ENCODE assay signal across 20 cellular contexts in genomic region chr7:40612298-40612697, GRCh38.
A peak's percentile ranks its signal among the peaks of the same experiment; 100 is the strongest.
DNase-seq lines count a peak whose midpoint lies in the region; FAIRE-seq and TF ChIP-seq lines count a peak whose summit lies in the region.
"Had no signal": no experiment of that assay in that cellular context is flagged by ENCODE, and none has a peak within 500 bp of the region (broad histone marks: within the 10 kb centered on the region; RNA-seq: fewer than 3 reads in every experiment).

No MANE protein-coding gene starts in this region.

- CTCF ChIA-PET in SK-N-SH (lab: Yijun Ruan, JAX), result interaction anchor here (0.8 to 1.8 kb wide), 7 partner anchors 8 to 282 kb away, joined by 3 to 6 read pairs (median 3); no protein-coding TSS in a partner anchor

- H3F3A ChIP-seq in SK-N-SH (replicated peaks; ENCODE audit: insufficient read depth), result peaks cover 8% of the 10 kb centered on the region

- H3K79me2 ChIP-seq in mesendoderm (ENCODE audit: control insufficient read depth, insufficient read depth, low read length) (no peaks in the 10 kb centered on the region), SK-N-SH (ENCODE audit: insufficient read depth) (peaks cover 49% of the 10 kb centered on the region; the same call in 1 of the 2 replicates), Karpas-422 (ENCODE audit: low read length) (no peaks in the 10 kb centered on the region)

- H3K56ac ChIP-seq in mesendoderm (ENCODE audit: low read length), result no peak overlapping the region

- no peak overlapping the region for H4K5ac ChIP-seq in mesendoderm (ENCODE audit: low read length)

- DNase-seq in H4 (ENCODE audit: low spot score) (peak; percentile 58), iris pigment epithelial cell (ENCODE audit: low read depth) (peak; percentile 2), mesendoderm (peak; percentile 8), small intestine (peak; percentile 62), SK-N-SH (no peak), Karpas-422 (no peak), HK-2 (ENCODE audit: unreplicated experiment) (no peak)
- DNase-seq: C1 segment of cervical spinal cord; Calu3; CD4-positive, alpha-beta memory T cell; COR-L47; DMS53; DMS79 treated with DMSO at 0.1 percent for 48 hours; GF-D8; GM23248; HFFc6 had no signal

- H3K27ac ChIP-seq in mesendoderm (ENCODE audit: low read depth, low read length) (no peak overlapping the region), small intestine (ENCODE audit: low read depth in 1 of 2, low read length in 1 of 2) (no peak overlapping the region), SK-N-SH (ENCODE audit: low read depth in 2 of 2, low read length in 1 of 2) (no peak overlapping the region), Karpas-422 (ENCODE audit: low read length) (no peak overlapping the region)
- H3K27ac ChIP-seq: GM23248 had no signal

- H3K79me1 ChIP-seq in mesendoderm (ENCODE audit: low read length), result no peaks in the 10 kb centered on the region

- TF ChIP-seq CTCF in SK-N-SH (IDR thresholded peaks at IDR 0.05), result no peak

- no peaks in the 10 kb centered on the region for H3K27me3 ChIP-seq in mesendoderm (ENCODE audit: insufficient read depth, low read length, poor library complexity)
- no peaks in the 10 kb centered on the region for H3K27me3 ChIP-seq in small intestine (ENCODE audit: control insufficient read depth in 2 of 2, insufficient read depth in 2 of 2, low read length in 2 of 2)
- H3K27me3 ChIP-seq in SK-N-SH (ENCODE audit: insufficient read depth), result no peaks in the 10 kb centered on the region
- H3K27me3 ChIP-seq in Karpas-422 (ENCODE audit: low read length), result no peaks in the 10 kb centered on the region

- H3K9me2 ChIP-seq in SK-N-SH (no peaks in the 10 kb centered on the region), Karpas-422 (replicated peaks; ENCODE audit: insufficient read depth, low read length) (no peaks in the 10 kb centered on the region)

- H2AFZ ChIP-seq in SK-N-SH (ENCODE audit: low read depth), result no peak overlapping the region
- H2AFZ ChIP-seq in Karpas-422 (ENCODE audit: low read length), result no peak overlapping the region
- H2AFZ ChIP-seq: GM23248 had no signal

- H3K23ac ChIP-seq in mesendoderm (ENCODE audit: low read length), result no peak overlapping the region

- WGBS in mesendoderm (ENCODE audit: extremely low coverage, insufficient coverage, low lambda C conversion rate), result no CpG with 5 or more reads among the region's 2 CpGs
- 42 to 66% (median 63%) methylated on average over 2 of the region's 2 CpGs for WGBS in small intestine, 3 donors
- WGBS in SK-N-SH (ENCODE audit: low lambda C conversion rate), result 93% methylated on average over 2 of the region's 2 CpGs

- H3K4me2 ChIP-seq in mesendoderm (ENCODE audit: low read length) (no peak overlapping the region), SK-N-SH (no peak overlapping the region), Karpas-422 (ENCODE audit: low read depth, low read length, poor library complexity, severe bottlenecking) (no peak overlapping the region)

- H4K20me1 ChIP-seq in SK-N-SH (ENCODE audit: insufficient read depth), result no peaks in the 10 kb centered on the region
- no peaks in the 10 kb centered on the region for H4K20me1 ChIP-seq in Karpas-422 (ENCODE audit: insufficient read depth, low read depth, low read length)

- POLR2A ChIA-PET in SK-N-SH (lab: Yijun Ruan, JAX), result no interaction called here

- no peak overlapping the region for H4K8ac ChIP-seq in mesendoderm (ENCODE audit: low read depth, low read length)

- H3K4me1 ChIP-seq in mesendoderm (ENCODE audit: control insufficient read depth, low read depth, low read length) (no peaks in the 10 kb centered on the region), small intestine (ENCODE audit: control insufficient read depth in 2 of 2, insufficient read depth in 1 of 2, low read depth in 1 of 2, low read length in 1 of 2) (peaks cover 0 to 2% of the 10 kb centered on the region in 2 donors), SK-N-SH (ENCODE audit: control insufficient read depth in 1 of 2, insufficient read depth in 2 of 2, low read depth in 1 of 2, low read length in 1 of 2) (peaks cover 0 to 10% of the 10 kb centered on the region in 2 experiments; a peak in 2 of 4 replicates), Karpas-422 (ENCODE audit: low read length) (no peaks in the 10 kb centered on the region)
- H3K4me1 ChIP-seq: HAP-1 had no signal

- FAIRE-seq in small intestine (lab: Jason Lieb, UNC), result no peak
- FAIRE-seq: GM12891, GM18507, H1 had no signal

- no peak overlapping the region for H3K4me3 ChIP-seq in mesendoderm (ENCODE audit: low read length)
- H3K4me3 ChIP-seq in small intestine (ENCODE audit: low read depth in 1 of 2, low read length in 2 of 2), result no peak overlapping the region
- no peak overlapping the region for H3K4me3 ChIP-seq in SK-N-SH (ENCODE audit: low read depth in 2 of 2, low read length in 1 of 2)
- no peak overlapping the region for H3K4me3 ChIP-seq in Karpas-422 (ENCODE audit: low read length)
- H3K4me3 ChIP-seq: GM23248, HAP-1 had no signal

- H3K36me3 ChIP-seq in mesendoderm (ENCODE audit: control insufficient read depth, insufficient read depth, low read length) (no peaks in the 10 kb centered on the region), small intestine (ENCODE audit: control insufficient read depth in 2 of 2, insufficient read depth in 2 of 2, low read length in 2 of 2) (no peaks in the 10 kb centered on the region), SK-N-SH (replicated peaks in 1 of 2; ENCODE audit: control insufficient read depth in 1 of 2, insufficient read depth in 2 of 2, low read length in 1 of 2) (peaks cover 0 to 60% of the 10 kb centered on the region in 2 experiments), Karpas-422 (ENCODE audit: insufficient read depth, low read length) (no peaks in the 10 kb centered on the region)
- H3K36me3 ChIP-seq: HAP-1 had no signal

- no peak overlapping the region for H2AK5ac ChIP-seq in mesendoderm (ENCODE audit: low read length)

- peaks cover 2% of the 10 kb centered on the region for H3K9me3 ChIP-seq in small intestine (ENCODE audit: control insufficient read depth, low read depth)
- no peaks in the 10 kb centered on the region for H3K9me3 ChIP-seq in SK-N-SH
- no peaks in the 10 kb centered on the region for H3K9me3 ChIP-seq in Karpas-422 (ENCODE audit: low read length)
- H3K9me3 ChIP-seq: HAP-1 had no signal

- no peak for TF ChIP-seq EP300 in SK-N-SH (IDR thresholded peaks at IDR 0.05; ENCODE audit: borderline replicate concordance in 1 of 2, low read depth in 1 of 2, low read length in 1 of 2)

- no peak overlapping the region for H2BK120ac ChIP-seq in mesendoderm (ENCODE audit: low read depth, low read length)

- H2BK5ac ChIP-seq in mesendoderm (ENCODE audit: low read length), result no peak overlapping the region

- no peak overlapping the region for H3K9ac ChIP-seq in mesendoderm (ENCODE audit: low read length)
- no peak overlapping the region for H3K9ac ChIP-seq in SK-N-SH
- H3K9ac ChIP-seq in Karpas-422 (ENCODE audit: low read length), result no peak overlapping the region
- H3K9ac ChIP-seq: GM23248 had no signal

- H3K18ac ChIP-seq in mesendoderm (ENCODE audit: low read length), result no peak overlapping the region

- no peak overlapping the region for H3K4ac ChIP-seq in mesendoderm (ENCODE audit: low read depth, low read length)

- no peak for TF ChIP-seq RAD21 in SK-N-SH (IDR thresholded peaks at IDR 0.05; ENCODE audit: low read length)

- no peak overlapping the region for H2BK15ac ChIP-seq in mesendoderm (replicated peaks; ENCODE audit: low read depth)

TF ChIP-seq in SK-N-SH, 30 proteins besides CTCF, POLR2A, EP300 and RAD21:
- TF ChIP-seq, protein P1, sequence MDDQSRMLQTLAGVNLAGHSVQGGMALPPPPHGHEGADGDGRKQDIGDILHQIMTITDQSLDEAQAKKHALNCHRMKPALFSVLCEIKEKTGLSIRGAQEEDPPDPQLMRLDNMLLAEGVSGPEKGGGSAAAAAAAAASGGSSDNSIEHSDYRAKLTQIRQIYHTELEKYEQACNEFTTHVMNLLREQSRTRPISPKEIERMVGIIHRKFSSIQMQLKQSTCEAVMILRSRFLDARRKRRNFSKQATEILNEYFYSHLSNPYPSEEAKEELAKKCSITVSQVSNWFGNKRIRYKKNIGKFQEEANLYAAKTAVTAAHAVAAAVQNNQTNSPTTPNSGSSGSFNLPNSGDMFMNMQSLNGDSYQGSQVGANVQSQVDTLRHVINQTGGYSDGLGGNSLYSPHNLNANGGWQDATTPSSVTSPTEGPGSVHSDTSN (IDR thresholded peaks at IDR 0.05), result no peak
- TF ChIP-seq FOXM1 (IDR thresholded peaks at IDR 0.05; ENCODE audit: low read depth) (no peak), RXRA (IDR thresholded peaks at IDR 0.05; ENCODE audit: borderline replicate concordance, low read depth) (no peak), TAF1 (IDR thresholded peaks at IDR 0.05; ENCODE audit: borderline replicate concordance, low read depth, low read length) (no peak)

Comparison
In these comparisons a context has a peak if more than half of its experiments do, and no peak if none do; other contexts are left out.
1. DNase-seq: peak in H4 (single experiment), iris pigment epithelial cell (single experiment), mesendoderm (single experiment) and small intestine (single experiment); none in SK-N-SH (single experiment), Karpas-422 (single experiment) and HK-2 (single experiment).